In the genomic region with DNA sequence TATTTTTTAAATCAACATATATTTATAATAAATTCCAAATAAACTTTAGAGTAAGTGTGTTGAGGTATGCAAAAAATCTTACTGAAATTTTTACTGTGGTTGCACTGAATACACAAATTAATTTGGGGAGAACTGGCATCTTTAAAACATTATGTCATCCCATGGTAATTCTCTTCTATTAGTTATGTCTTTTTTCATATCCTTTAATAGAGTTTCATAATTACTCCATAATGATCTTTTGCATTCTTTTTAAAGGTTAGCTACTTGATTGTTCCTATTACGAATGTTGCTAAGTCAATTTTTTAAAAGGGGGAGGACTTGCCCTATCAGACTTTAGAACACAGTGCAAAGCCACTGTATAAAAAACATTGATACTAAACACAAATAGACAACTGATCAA, we compare ENCODE assay signal across 36 cellular contexts. TPM values are rescaled to one million over a fixed set of nuclear protein-coding genes. Genes with fewer than 3 reads are reported as not detected.
DNase-seq lines count a peak whose midpoint lies in the region; ATAC-seq, FAIRE-seq and TF ChIP-seq lines count a peak whose summit lies in the region.
"Had no signal": no experiment of that assay in that cellular context is flagged by ENCODE, and none has a peak within 500 bp of the region (broad histone marks: within the 10 kb centered on the region; RNA-seq: fewer than 3 reads in every experiment).

No MANE protein-coding gene starts in this region.

- no peak for TF ChIP-seq CTCF in GM06990 (IDR thresholded peaks at IDR 0.05; ENCODE audit: insufficient read depth, low read length, poor library complexity, severe bottlenecking)
- no peak for TF ChIP-seq CTCF in GM12878 (IDR thresholded peaks at IDR 0.05 in 2 of 3, conservative IDR thresholded peaks at IDR 0.05 in 1 of 3; ENCODE audit: control insufficient read depth in 2 of 3, extremely low read depth in 1 of 3, insufficient read depth in 1 of 3, low read depth in 3 of 3, low read length in 3 of 3)

- H3K4me1 ChIP-seq in Karpas-422 (ENCODE audit: low read length) (peaks cover 94% of the 10 kb centered on the region), GM12878 (ENCODE audit: control insufficient read depth, insufficient read depth, low read length) (peaks cover 9% of the 10 kb centered on the region; the same call in 1 of the 2 replicates)
- H3K4me1 ChIP-seq: A549, Caco-2 had no signal

- peak; percentile 25 for DNase-seq in GM06990 (ENCODE audit: extremely low read depth, insufficient read length)
- DNase-seq in Karpas-422 = no peak
- DNase-seq in GM12878 (ENCODE audit: low read depth, low spot score) = no peak
- no peak for DNase-seq in stimulated activated naive B cell treated with anti-CD40 and anti-IgM and Interleukin-4, amounts not matched to agents 10 μg/mL and 1 μg/mL and 100 μg/mL, for 72 hours
- DNase-seq in dedifferentiated amniotic fluid mesenchymal stem cell (ENCODE audit: extremely low spot score) = no peak
- no peak for DNase-seq in HuH-7.5 (ENCODE audit: low spot score)
- DNase-seq: 8988T; ACHN; AML-193; BE2C; C1 segment of cervical spinal cord; Caco-2; Calu3; CD4-positive, alpha-beta memory T cell; CD4-positive, alpha-beta T cell; CD4-positive, CD25-positive, alpha-beta regulatory T cell; CD8-positive, alpha-beta memory T cell; CD8-positive, alpha-beta T cell; COR-L47; DMS 273 treated with DMSO at 0.1 percent for 48 hours; DMS153; DMS79; DMS79 treated with DMSO at 0.1 percent for 48 hours; DND-41; EL had no signal

- H2AFZ ChIP-seq in Karpas-422 (ENCODE audit: low read length) (no peak overlapping the region), GM12878 (ENCODE audit: control insufficient read depth, low read depth, low read length) (no peak overlapping the region)

- FAIRE-seq in GM12878 (lab: Jason Lieb, UNC) = no peak
- FAIRE-seq: A204.1, A549, D721Med had no signal

- H3K9me3 ChIP-seq in Karpas-422 (ENCODE audit: low read length) (no peaks in the 10 kb centered on the region), GM12878 (replicated peaks; ENCODE audit: control insufficient read depth, insufficient read depth, low read length) (no peaks in the 10 kb centered on the region)
- H3K9me3 ChIP-seq: A549; BE2C; BLaER1; BLaER1 treated with 17β-estradiol and CSF1 and Interleukin-3, amounts not matched to agents 10 nM and 100 nM; Caco-2 had no signal

- SMC1A ChIA-PET in GM12878 (lab: Charles Lee; ENCODE audit: uncharacterized antibody, unreplicated experiment) = interaction anchor here (2.3 kb wide), 1 partner anchor 16 kb away, joined by 8 read pairs; no protein-coding TSS in a partner anchor

- CTCF ChIA-PET in GM12878 (lab: Yijun Ruan, JAX) = interaction anchor here (1.0 to 1.3 kb wide), 2 partner anchors 217 to 442 kb away, joined by 4 read pairs; no protein-coding TSS in a partner anchor

- in situ Hi-C loops in GM12878 (cut with MboI) = no loop called here

- H4K20me1 ChIP-seq in Karpas-422 (ENCODE audit: insufficient read depth, low read depth, low read length) (no peaks in the 10 kb centered on the region), GM12878 (ENCODE audit: control insufficient read depth, insufficient read depth) (no peaks in the 10 kb centered on the region)

- no peak for TF ChIP-seq RAD21 in GM12878 (IDR thresholded peaks at IDR 0.05; ENCODE audit: insufficient read depth, low read depth, low read length)

- 54% methylated on average over 1 of the region's 1 CpG for WGBS in GM12878 (ENCODE audit: insufficient coverage, insufficient replicate concordance, low lambda C conversion rate, missing lambda C conversion rate)

- H3K27ac ChIP-seq in Karpas-422 (ENCODE audit: low read length) (peak overlapping the region; percentile 59), GM12878 (ENCODE audit: control insufficient read depth, insufficient read depth) (no peak overlapping the region)
- H3K27ac ChIP-seq: 22Rv1; A549; BLaER1; BLaER1 treated with 17β-estradiol and CSF1 and Interleukin-3, amounts not matched to agents 10 nM and 100 nM; C4-2B had no signal

- H3K36me3 ChIP-seq in GM06990 (ENCODE audit: control insufficient read depth, insufficient read depth, low read length) = no peaks in the 10 kb centered on the region
- H3K36me3 ChIP-seq in Karpas-422 (ENCODE audit: insufficient read depth, low read length) = no peaks in the 10 kb centered on the region
- no peaks in the 10 kb centered on the region; a peak in 1 of 4 replicates for H3K36me3 ChIP-seq in GM12878 (ENCODE audit: control insufficient read depth in 2 of 2, insufficient read depth in 2 of 2, low read length in 1 of 2)
- H3K36me3 ChIP-seq: BE2C had no signal

- no peaks in the 10 kb centered on the region for H3K27me3 ChIP-seq in GM06990 (replicated peaks; ENCODE audit: control insufficient read depth, insufficient read depth, low read length)
- no peaks in the 10 kb centered on the region for H3K27me3 ChIP-seq in Karpas-422 (ENCODE audit: low read length)
- no peaks in the 10 kb centered on the region for H3K27me3 ChIP-seq in GM12878 (replicated peaks in 1 of 2; ENCODE audit: control insufficient read depth in 2 of 2, insufficient read depth in 2 of 2, low read length in 1 of 2)
- H3K27me3 ChIP-seq: BE2C; BLaER1; BLaER1 treated with 17β-estradiol and CSF1 and Interleukin-3, amounts not matched to agents 10 nM and 100 nM had no signal

- RAD21 ChIA-PET in GM12878 (lab: Charles Lee; ENCODE audit: unreplicated experiment) = no interaction called here

- H3K4me3 Mint-ChIP-seq in stimulated activated naive B cell treated with anti-CD40 and anti-IgM and Interleukin-4, amounts not matched to agents 10 μg/mL and 1 μg/mL and 100 μg/mL, for 72 hours = peak overlapping the region in 1 of 2 donors; percentile 33
- H3K4me3 Mint-ChIP-seq: B cell; CD14-positive monocyte; CD4-positive, alpha-beta T cell; CD4-positive, CD25-positive, alpha-beta regulatory T cell; CD8-positive, alpha-beta memory T cell; CD8-positive, alpha-beta T cell had no signal

- H3K9ac ChIP-seq in Karpas-422 (ENCODE audit: low read length) (no peak overlapping the region), GM12878 (ENCODE audit: control insufficient read depth, insufficient read depth, low read length) (no peak overlapping the region)
- H3K9ac ChIP-seq: BLaER1; BLaER1 treated with 17β-estradiol and CSF1 and Interleukin-3, amounts not matched to agents 10 nM and 100 nM had no signal

- no peak for TF ChIP-seq EP300 in GM12878 (IDR thresholded peaks at IDR 0.05; ENCODE audit: borderline replicate concordance in 1 of 2, control insufficient read depth in 1 of 2, low read depth in 2 of 2, low read length in 2 of 2)

- H3K4me1 Mint-ChIP-seq in stimulated activated naive B cell treated with anti-CD40 and anti-IgM and Interleukin-4, amounts not matched to agents 10 μg/mL and 1 μg/mL and 100 μg/mL, for 72 hours = peaks cover 35 to 80% of the 10 kb centered on the region in 2 donors

- H3K79me2 ChIP-seq in Karpas-422 (ENCODE audit: low read length) (peaks cover 100% of the 10 kb centered on the region), GM12878 (ENCODE audit: control insufficient read depth, insufficient read depth, low read length) (peaks cover 75% of the 10 kb centered on the region)

- H3K4me3 ChIP-seq in GM06990 (replicated peaks; ENCODE audit: low read depth, low read length) (no peak overlapping the region), Karpas-422 (ENCODE audit: low read length) (no peak overlapping the region), GM12878 (no peak overlapping the region)
- H3K4me3 ChIP-seq: A549; BLaER1; BLaER1 treated with 17β-estradiol and CSF1 and Interleukin-3, amounts not matched to agents 10 nM and 100 nM had no signal

- H3K9me3 Mint-ChIP-seq in stimulated activated naive B cell treated with anti-CD40 and anti-IgM and Interleukin-4, amounts not matched to agents 10 μg/mL and 1 μg/mL and 100 μg/mL, for 72 hours = no peaks in the 10 kb centered on the region
- H3K9me3 Mint-ChIP-seq: CD14-positive monocyte; CD4-positive, alpha-beta memory T cell; CD4-positive, alpha-beta T cell; CD4-positive, CD25-positive, alpha-beta regulatory T cell; CD8-positive, alpha-beta memory T cell; CD8-positive, alpha-beta T cell had no signal

- no peaks in the 10 kb centered on the region for H3K9me2 ChIP-seq in Karpas-422 (replicated peaks; ENCODE audit: insufficient read depth, low read length)

- ATAC-seq in GM12878 (peak; percentile 24), GM21381 (IDR thresholded peaks at IDR 0.05; ENCODE audit: unreplicated experiment) (no peak), GM21619 (IDR thresholded peaks at IDR 0.05; ENCODE audit: unreplicated experiment) (no peak)
- peak; percentile 57 to 71 for ATAC-seq in stimulated activated naive B cell treated with anti-CD40 and anti-IgM and Interleukin-4, amounts not matched to agents 10 μg/mL and 1 μg/mL and 100 μg/mL, for 72 hours (replicated peaks)
- ATAC-seq: A549; CD8-positive, alpha-beta T cell had no signal

- intact Hi-C loops in GM12878 (cut with micrococcal nuclease; ENCODE audit: unreplicated experiment) = no loop called here

- no peak for TF ChIP-seq POLR2A in GM12878 (IDR thresholded peaks at IDR 0.05; ENCODE audit: low read depth, low read length)

- no TSS peak for BruUV-seq in GM12878 (replicated peaks; lab: Mats Ljungman, UMichigan)

- POLR2A ChIA-PET in GM12878 (lab: Charles Lee) = no interaction called here

- no peaks in the 10 kb centered on the region for H3K27me3 Mint-ChIP-seq in stimulated activated naive B cell treated with anti-CD40 and anti-IgM and Interleukin-4, amounts not matched to agents 10 μg/mL and 1 μg/mL and 100 μg/mL, for 72 hours
- H3K27me3 Mint-ChIP-seq: B cell; CD4-positive, alpha-beta memory T cell; CD4-positive, alpha-beta T cell; CD8-positive, alpha-beta memory T cell had no signal

- H3K4me2 ChIP-seq in Karpas-422 (ENCODE audit: low read depth, low read length, poor library complexity, severe bottlenecking) (peak overlapping the region; percentile 49), GM12878 (ENCODE audit: control insufficient read depth, insufficient read depth) (peak overlapping the region; percentile 19; the same call in 1 of the 2 replicates)
- H3K4me2 ChIP-seq: A549 had no signal

- no peak overlapping the region for H3K27ac Mint-ChIP-seq in stimulated activated naive B cell treated with anti-CD40 and anti-IgM and Interleukin-4, amounts not matched to agents 10 μg/mL and 1 μg/mL and 100 μg/mL, for 72 hours
- H3K27ac Mint-ChIP-seq: B cell; CD14-positive monocyte; CD8-positive, alpha-beta T cell had no signal

- H3K36me3 Mint-ChIP-seq in stimulated activated naive B cell treated with anti-CD40 and anti-IgM and Interleukin-4, amounts not matched to agents 10 μg/mL and 1 μg/mL and 100 μg/mL, for 72 hours = peaks cover 0 to 7% of the 10 kb centered on the region in 2 donors
- H3K36me3 Mint-ChIP-seq: CD14-positive monocyte; CD4-positive, CD25-positive, alpha-beta regulatory T cell; CD8-positive, alpha-beta T cell had no signal

RNA-seq across cellular contexts. Expression of a gene that starts 26.8 kb away (rescaled TPM):
- 74.2 and 148 TPM in 2 replicates for total RNA-seq in Karpas-422 (2014; rRNA removed; shearing (Covaris generic); ENCODE audit: low replicate concordance)
- 167 and 185 TPM in 2 replicates for total RNA-seq in GM12878 (2013; cell fraction: nucleolus; rRNA removed)
- total RNA-seq in GM12878 (2014; rRNA removed) (52.2 and 58.7 TPM in 2 replicates), GM12878 (2014; rRNA removed; fragmentation: Illumina TruSeq; extraction: Trizol) (64.4 and 65.7 TPM in 2 replicates), GM12878 (2021) (59.3 and 62.8 TPM in 2 replicates)
- polyA plus RNA-seq in GM12878 (2011; ENCODE audit: low read depth) = 34.2 TPM
- polyA plus RNA-seq in GM12878 (2011; rRNA removed) (132 and 152 TPM in 2 replicates), GM12878 (2014; fragmentation: Illumina TruSeq; extraction: Trizol) (111 and 113 TPM in 2 replicates), GM12878 (2014; fragmentation: Nextera tagmentation; extraction: Ambion mirVana) (100 to 1,000 TPM; 117 to 120 TPM), GM12878 (2014; rRNA removed) (62.7 and 72.3 TPM in 2 replicates), GM12878 (2016; fragmentation: Nextera tagmentation; extraction: Ambion mirVana) (100 to 1,000 TPM; 110 to 127 TPM)
- polyA plus RNA-seq in GM12878 (2011; cell fraction: cytosol; rRNA removed) = 88.3 and 91.2 TPM in 2 replicates
- polyA plus RNA-seq in GM12878 (2011; cell fraction: nucleus; rRNA removed) = 92.4 and 118 TPM in 2 replicates
- polyA plus RNA-seq in GM12878 (2012) = 43.3 and 59.1 TPM in 2 replicates
- polyA minus RNA-seq in GM12878 (2011; rRNA and poly(A)+ RNA removed) = 99.2 and 111 TPM in 2 replicates
- polyA minus RNA-seq in GM12878 (2011; cell fraction: cytosol; rRNA and poly(A)+ RNA removed) = 25.3 and 26.0 TPM in 2 replicates
- 60.6 and 80.0 TPM in 2 replicates for polyA minus RNA-seq in GM12878 (2011; cell fraction: nucleus; rRNA and poly(A)+ RNA removed)

Comparison
In these comparisons a context has a peak if more than half of its experiments do, and no peak if none do; other contexts are left out.
1. ATAC-seq: peak in GM12878 (single experiment) and stimulated activated naive B cell treated with anti-CD40 and anti-IgM and Interleukin-4, amounts not matched to agents 10 μg/mL and 1 μg/mL and 100 μg/mL, for 72 hours (2 of 2); none in GM21381 (single experiment) and GM21619 (single experiment).